In the genomic region with DNA sequence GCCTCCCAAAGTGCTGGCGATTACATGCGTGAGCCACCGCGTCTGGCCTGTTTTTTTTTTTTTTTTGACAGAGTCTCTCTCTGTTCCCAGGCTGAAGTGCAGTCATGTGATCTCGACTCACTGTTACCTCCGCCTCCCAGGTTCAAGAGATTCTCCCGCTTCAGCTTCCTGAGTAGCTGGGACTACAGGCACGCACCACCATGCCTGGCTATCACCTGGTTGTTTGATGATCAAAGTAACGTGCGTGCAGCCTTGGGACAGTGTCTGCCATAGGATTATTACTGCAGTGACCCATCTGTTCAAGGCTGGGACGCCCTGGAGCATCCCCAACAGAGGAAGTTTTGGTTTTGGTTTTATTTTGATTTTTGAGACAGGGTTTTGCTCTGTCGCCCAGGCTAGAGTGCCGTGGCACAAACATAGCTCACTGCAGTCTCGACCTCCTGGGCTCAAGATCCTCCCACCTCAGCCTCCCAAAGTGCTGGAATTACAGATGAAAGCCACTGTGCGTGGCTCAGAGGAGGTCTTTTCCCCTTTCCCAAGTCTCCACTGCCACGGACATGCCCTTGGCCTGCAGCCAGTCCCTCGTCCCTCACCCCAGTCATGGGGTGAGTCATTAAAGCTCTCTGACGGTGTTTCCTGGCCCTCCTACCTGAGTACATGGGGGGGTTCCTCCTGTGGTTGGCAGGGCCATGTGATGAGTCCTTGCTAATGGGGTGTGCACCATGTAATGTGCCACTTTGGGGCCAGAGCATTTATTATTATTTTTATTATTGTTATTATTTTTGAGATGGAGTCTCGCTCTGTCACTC, we compare ENCODE assay signal across 10 cellular contexts.
DNase-seq lines count a peak whose midpoint lies in the region; ATAC-seq and TF ChIP-seq lines count a peak whose summit lies in the region.
"Had no signal": no experiment of that assay in that cellular context is flagged by ENCODE, and none has a peak within 500 bp of the region (broad histone marks: within the 10 kb centered on the region; RNA-seq: fewer than 3 reads in every experiment).

No MANE protein-coding gene starts in this region.

- H3K27ac Mint-ChIP-seq in CD8-positive, alpha-beta memory T cell: peak overlapping the region; percentile 51 to 97 (median 90)
- peak overlapping the region; percentile 74 to 94 (median 93) for H3K27ac Mint-ChIP-seq in IgD-negative memory B cell
- peak overlapping the region; percentile 85 for H3K27ac Mint-ChIP-seq in activated CD4-positive, alpha-beta memory T cell treated with anti-CD3 and anti-CD28 coated beads for 36 hours

- H3K9me2 ChIP-seq in hepatocyte (replicated peaks; ENCODE audit: insufficient read depth): no peaks in the 10 kb centered on the region

- no peak overlapping the region for H3K4me2 ChIP-seq in hepatocyte

- WGBS in hepatocyte (ENCODE audit: low lambda C conversion rate, missing lambda C conversion rate): 85% methylated on average over 16 of the region's 19 CpGs

- peak overlapping the region; percentile 80 to 88 (median 87) for H3K4me3 Mint-ChIP-seq in CD8-positive, alpha-beta memory T cell
- H3K4me3 Mint-ChIP-seq in IgD-negative memory B cell: peak overlapping the region; percentile 84 to 92 (median 88)
- H3K4me3 Mint-ChIP-seq in activated CD4-positive, alpha-beta memory T cell treated with anti-CD3 and anti-CD28 coated beads for 36 hours: peak overlapping the region; percentile 77

- intact Hi-C loops in activated CD4-positive, alpha-beta memory T cell treated with anti-CD3 and anti-CD28 coated beads for 36 hours (cut with micrococcal nuclease): no loop called here

- H3K9me3 ChIP-seq in CD8-positive, alpha-beta memory T cell (ENCODE audit: low read length): no peaks in the 10 kb centered on the region
- no peaks in the 10 kb centered on the region for H3K9me3 ChIP-seq in hepatocyte (ENCODE audit: low read depth)

- DNase-seq in CD8-positive, alpha-beta memory T cell: peak in 2 of 5 donors; percentile 28 to 61
- DNase-seq in activated CD4-positive, alpha-beta memory T cell treated with anti-CD3 and anti-CD28 coated beads for 36 hours: peak; percentile 54
- DNase-seq in hepatocyte (ENCODE audit: low spot score): peak; percentile 3
- DNase-seq in Kasumi-1 (lab: John Stamatoyannopoulos, UW): no peak
- DNase-seq in NCI-H128 (lab: John Stamatoyannopoulos, UW; ENCODE audit: unreplicated experiment): no peak
- no peak for DNase-seq in NCI-H2227 treated with DMSO at 0.1 percent for 48 hours (lab: John Stamatoyannopoulos, UW)
- DNase-seq: left cardiac atrium, retina had no signal

- H3K9me3 Mint-ChIP-seq in CD8-positive, alpha-beta memory T cell: no peaks in the 10 kb centered on the region
- no peaks in the 10 kb centered on the region for H3K9me3 Mint-ChIP-seq in IgD-negative memory B cell
- no peaks in the 10 kb centered on the region for H3K9me3 Mint-ChIP-seq in activated CD4-positive, alpha-beta memory T cell treated with anti-CD3 and anti-CD28 coated beads for 36 hours

- H3K27me3 Mint-ChIP-seq in CD8-positive, alpha-beta memory T cell: peaks cover 0 to 2% of the 10 kb centered on the region in 2 donors
- H3K27me3 Mint-ChIP-seq in IgD-negative memory B cell: no peaks in the 10 kb centered on the region
- no peaks in the 10 kb centered on the region for H3K27me3 Mint-ChIP-seq in activated CD4-positive, alpha-beta memory T cell treated with anti-CD3 and anti-CD28 coated beads for 36 hours

- no peaks in the 10 kb centered on the region for H3K79me2 ChIP-seq in hepatocyte

- no peaks in the 10 kb centered on the region for H4K20me1 ChIP-seq in hepatocyte (ENCODE audit: insufficient read depth, poor library complexity, severe bottlenecking)

- H3K4me3 ChIP-seq in CD8-positive, alpha-beta memory T cell (ENCODE audit: low read length): peak overlapping the region; percentile 27
- H3K4me3 ChIP-seq in hepatocyte: no peak overlapping the region

- no peaks in the 10 kb centered on the region for H3K36me3 ChIP-seq in CD8-positive, alpha-beta memory T cell (ENCODE audit: insufficient read depth, low read length)
- no peaks in the 10 kb centered on the region for H3K36me3 ChIP-seq in hepatocyte (replicated peaks; ENCODE audit: insufficient read depth, low read depth)

- POLR2A ChIA-PET in CD8-positive, alpha-beta memory T cell (lab: Charles Lee): interaction anchor here (0.7 to 1.2 kb wide), 3 partner anchors 63 to 116 kb away, joined by 4 to 7 read pairs (median 7); no protein-coding TSS in a partner anchor
- POLR2A ChIA-PET in activated CD4-positive, alpha-beta memory T cell treated with anti-CD3 and anti-CD28 coated beads for 36 hours (lab: Charles Lee): interaction anchor here (1.0 to 1.2 kb wide), 2 partner anchors 47 to 48 kb away, joined by 3 to 5 read pairs; no protein-coding TSS in a partner anchor

- H3K27me3 ChIP-seq in CD8-positive, alpha-beta memory T cell (ENCODE audit: insufficient read depth, low read length, poor library complexity, severe bottlenecking): no peaks in the 10 kb centered on the region
- no peaks in the 10 kb centered on the region for H3K27me3 ChIP-seq in hepatocyte

- H3K36me3 Mint-ChIP-seq in CD8-positive, alpha-beta memory T cell: no peaks in the 10 kb centered on the region
- no peaks in the 10 kb centered on the region for H3K36me3 Mint-ChIP-seq in IgD-negative memory B cell
- H3K36me3 Mint-ChIP-seq in activated CD4-positive, alpha-beta memory T cell treated with anti-CD3 and anti-CD28 coated beads for 36 hours: no peaks in the 10 kb centered on the region

- H3K4me1 Mint-ChIP-seq in CD8-positive, alpha-beta memory T cell: peaks cover 14 to 29% (median 20%) of the 10 kb centered on the region in 3 donors
- H3K4me1 Mint-ChIP-seq in IgD-negative memory B cell: peaks cover 18 to 22% (median 22%) of the 10 kb centered on the region in 3 donors
- peaks cover 19% of the 10 kb centered on the region for H3K4me1 Mint-ChIP-seq in activated CD4-positive, alpha-beta memory T cell treated with anti-CD3 and anti-CD28 coated beads for 36 hours (ENCODE audit: low read depth)

- peak overlapping the region; percentile 61 for H3K27ac ChIP-seq in CD8-positive, alpha-beta memory T cell (ENCODE audit: low read depth, low read length)
- no peak overlapping the region for H3K27ac ChIP-seq in hepatocyte

- no peak for TF ChIP-seq CTCF in hepatocyte (IDR thresholded peaks at IDR 0.05; ENCODE audit: poor library complexity)

- CTCF ChIA-PET in CD8-positive, alpha-beta memory T cell (lab: Charles Lee): interaction anchor here (0.5 to 4.6 kb wide), 4 partner anchors 22 to 65 kb away, joined by 3 to 30 read pairs (median 4); no protein-coding TSS in a partner anchor
- CTCF ChIA-PET in activated CD4-positive, alpha-beta memory T cell treated with anti-CD3 and anti-CD28 coated beads for 36 hours (lab: Charles Lee): interaction anchor here (0.8 to 4.6 kb wide), 6 partner anchors 17 to 60 kb away, joined by 3 to 22 read pairs (median 6); no protein-coding TSS in a partner anchor

- H3K4me1 ChIP-seq in CD8-positive, alpha-beta memory T cell (ENCODE audit: insufficient read depth, low read length): no peaks in the 10 kb centered on the region
- H3K4me1 ChIP-seq in hepatocyte (ENCODE audit: insufficient read depth): no peaks in the 10 kb centered on the region

- H2AFZ ChIP-seq in hepatocyte: no peak overlapping the region

- no peak for ATAC-seq in GM18873 (IDR thresholded peaks at IDR 0.05; ENCODE audit: low FRiP score, unreplicated experiment)
- ATAC-seq: left cardiac atrium had no signal

Comparison
In these comparisons a context has a peak if more than half of its experiments do, and no peak if none do; other contexts are left out.
1. DNase-seq: peak in activated CD4-positive, alpha-beta memory T cell treated with anti-CD3 and anti-CD28 coated beads for 36 hours (single experiment) and hepatocyte (single experiment); none in Kasumi-1 (0 of 2), NCI-H128 (single experiment) and NCI-H2227 treated with DMSO at 0.1 percent for 48 hours (single experiment).
2. Peak in every context shown above with its lines, with median percentiles within 50 percentile points of each other: H3K27ac Mint-ChIP-seq and H3K4me3 Mint-ChIP-seq.